In the genomic region with DNA sequence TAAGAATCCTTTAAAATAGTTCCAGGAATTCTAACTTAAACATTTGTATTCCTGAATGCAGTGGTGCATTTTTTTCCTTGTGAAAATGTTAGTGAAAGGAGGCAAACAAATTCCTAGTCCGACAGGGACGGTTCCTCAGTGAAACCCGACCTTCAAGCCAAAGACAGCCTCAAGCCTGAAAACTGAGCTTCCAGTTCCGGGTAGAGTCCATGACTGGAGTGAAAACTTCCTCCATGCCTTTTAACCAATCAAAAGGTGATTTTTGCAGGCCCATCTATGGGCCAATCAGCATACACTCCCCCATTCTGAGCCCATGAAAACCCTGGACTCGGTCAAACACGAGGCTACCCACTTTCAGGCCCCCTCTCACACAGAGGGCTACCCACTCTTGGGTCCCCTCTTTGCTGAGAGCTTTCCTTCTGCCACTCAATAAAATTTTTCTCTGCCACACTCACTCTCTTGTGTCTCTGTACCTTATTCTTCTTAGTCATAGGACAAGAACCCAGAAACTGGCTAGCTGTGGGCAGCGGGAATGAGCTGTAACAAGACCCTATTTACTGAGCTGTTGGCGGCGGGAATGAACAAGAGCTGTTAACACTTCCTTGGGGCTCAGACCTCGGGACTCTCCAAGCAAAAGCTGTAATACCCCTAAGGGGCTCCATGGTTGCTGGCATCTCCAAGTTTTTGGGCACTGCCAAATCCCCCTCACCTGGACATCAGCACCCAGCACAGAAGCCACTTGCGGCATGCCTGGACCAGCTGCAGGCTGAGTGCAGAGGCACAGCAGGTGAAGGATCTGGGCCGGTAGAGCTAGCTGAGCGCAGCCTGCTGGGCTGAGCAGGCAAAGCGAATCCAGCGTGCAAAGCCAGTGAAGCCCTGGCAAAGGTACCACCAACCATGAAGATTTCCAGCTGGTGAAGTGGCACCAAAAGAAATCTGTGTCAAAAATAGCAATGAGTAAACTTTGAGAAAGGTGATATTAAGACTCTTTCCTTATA, we compare ENCODE assay signal across 26 cellular contexts.
"Had no signal": no experiment of that assay in that cellular context is flagged by ENCODE, and none has a peak within 500 bp of the region (broad histone marks: within the 10 kb centered on the region; RNA-seq: fewer than 3 reads in every experiment).

No MANE protein-coding gene starts in this region.

- H3K27ac ChIP-seq: coronary artery, esophagus squamous epithelium, lower lobe of right lung, ovary, psoas muscle, skin epidermis, suprapubic skin, transverse colon, vagina had no signal

- H3K36me3 Mint-ChIP-seq: immature natural killer cell, natural killer cell had no signal

- H3K9me3 Mint-ChIP-seq: natural killer cell had no signal

- H3K4me1 Mint-ChIP-seq: immature natural killer cell; natural killer cell; stimulated activated naive CD8-positive, alpha-beta T cell treated with anti-CD3 and anti-CD28 coated beads, Interleukin-15, amount 100 ng/mL, for 72 hours had no signal

- H3K27ac Mint-ChIP-seq: immature natural killer cell; natural killer cell; stimulated activated naive CD8-positive, alpha-beta T cell treated with anti-CD3 and anti-CD28 coated beads, Interleukin-15, amount 100 ng/mL, for 72 hours had no signal

- H3K27me3 ChIP-seq: esophagus squamous epithelium, ovary, suprapubic skin, transverse colon, vagina had no signal

- H3K4me3 ChIP-seq: coronary artery, esophagus squamous epithelium, lower lobe of right lung, ovary, psoas muscle, skin epidermis, suprapubic skin, transverse colon, vagina had no signal

- H3K4me1 ChIP-seq: esophagus squamous epithelium, lower lobe of right lung, psoas muscle, suprapubic skin, transverse colon, vagina had no signal

- FAIRE-seq: endometrium, keratinocyte had no signal

- DNase-seq: dermis blood vessel endothelial cell; effector memory CD4-positive, alpha-beta T cell; erythroblast; esophagus squamous epithelium; foreskin melanocyte; glutamatergic neuron; hypothalamus; immature natural killer cell; left ventricle myocardium superior; lower lobe of right lung; natural killer cell; ovary; posterior cingulate gyrus; psoas muscle; right cardiac atrium; stimulated activated CD4-positive, alpha-beta T cell treated with anti-CD3 and anti-CD28 coated beads, Interleukin-15, amount 100 ng/mL, for 24 hours; stimulated activated CD4-positive, alpha-beta T cell treated with anti-CD3 and anti-CD28 coated beads, Interleukin-2, amount 100 ng/mL, for 48 hours; stimulated activated naive CD4-positive, alpha-beta T cell; stimulated activated naive CD8-positive, alpha-beta T cell treated with anti-CD3 and anti-CD28 coated beads, Interleukin-15, amount 100 ng/mL, for 72 hours; transverse colon had no signal

- H3K9me3 ChIP-seq: esophagus squamous epithelium, lower lobe of right lung, ovary, suprapubic skin, transverse colon, vagina had no signal

- H3K4me3 Mint-ChIP-seq: immature natural killer cell; natural killer cell; stimulated activated naive CD8-positive, alpha-beta T cell treated with anti-CD3 and anti-CD28 coated beads, Interleukin-15, amount 100 ng/mL, for 72 hours had no signal

- H3K36me3 ChIP-seq: esophagus squamous epithelium, lower lobe of right lung, ovary, suprapubic skin, transverse colon, vagina had no signal

- ATAC-seq: left ventricle myocardium superior; lower lobe of right lung; natural killer cell; psoas muscle; right cardiac atrium; stimulated activated naive CD8-positive, alpha-beta T cell treated with anti-CD3 and anti-CD28 coated beads, Interleukin-15, amount 100 ng/mL, for 72 hours had no signal
